In genomic region chr1:99537886-99538617, GRCh38 we compare ENCODE assay signal across 21 cellular contexts.
"Had no signal": no experiment of that assay in that cellular context is flagged by ENCODE, and none has a peak within 500 bp of the region (broad histone marks: within the 10 kb centered on the region; RNA-seq: fewer than 3 reads in every experiment).

No MANE protein-coding gene starts in this region.

- H3K36me3 Mint-ChIP-seq: activated CD8-positive, alpha-beta memory T cell treated with anti-CD3 and anti-CD28 coated beads, Interleukin-2, amount 10 ng/mL, durations not matched to agents 7 days and 5 days; activated naive CD4-positive, alpha-beta T cell treated with anti-CD3 and anti-CD28 coated beads, Interleukin-2, amount 50 U/mL, for 72 hours; naive thymus-derived CD8-positive, alpha-beta T cell had no signal

- H3K4me3 ChIP-seq: esophagus muscularis mucosa, pancreas, prostate gland, tibial nerve had no signal

- ATAC-seq: activated CD8-positive, alpha-beta memory T cell treated with anti-CD3 and anti-CD28 coated beads, Interleukin-2, amount 10 ng/mL, durations not matched to agents 7 days and 5 days; activated CD8-positive, alpha-beta T cell treated with anti-CD3 and anti-CD28 coated beads, Interleukin-2, amount 10 ng/mL, durations not matched to agents 7 days and 5 days; activated naive CD4-positive, alpha-beta T cell treated with anti-CD3 and anti-CD28 coated beads, Interleukin-2, amount 50 U/mL, for 72 hours; naive thymus-derived CD8-positive, alpha-beta T cell; pancreas had no signal

- H3K9me3 Mint-ChIP-seq: activated B cell treated with CpG ODN at 0.5 μM for 24 hours; activated T-helper 2 cell treated with anti-CD3 and anti-CD28 coated beads, Interferon-gamma antibody, Interleukin-2, Interleukin-4, amounts not matched to agents 10 μg/mL and 5 μg/mL and 100 μg/mL, durations not matched to agents 14 hours and 24 hours and 36 hours; central memory CD8-positive, alpha-beta T cell; naive thymus-derived CD8-positive, alpha-beta T cell; neural crest cell had no signal

- H3K27me3 ChIP-seq: esophagus muscularis mucosa, pancreas, tibial nerve had no signal

- H3K4me1 ChIP-seq: pancreas, prostate gland had no signal

- H3K27ac Mint-ChIP-seq: activated B cell treated with CpG ODN at 0.5 μM for 24 hours; activated CD8-positive, alpha-beta memory T cell treated with anti-CD3 and anti-CD28 coated beads, Interleukin-2, amount 10 ng/mL, durations not matched to agents 7 days and 5 days; activated CD8-positive, alpha-beta T cell treated with anti-CD3 and anti-CD28 coated beads, Interleukin-2, amount 10 ng/mL, durations not matched to agents 7 days and 5 days; activated naive CD4-positive, alpha-beta T cell treated with anti-CD3 and anti-CD28 coated beads, Interleukin-2, amount 50 U/mL, for 72 hours; activated T-helper 2 cell treated with anti-CD3 and anti-CD28 coated beads, Interferon-gamma antibody, Interleukin-2, Interleukin-4, amounts not matched to agents 10 μg/mL and 5 μg/mL and 100 μg/mL, durations not matched to agents 14 hours and 24 hours and 36 hours; naive thymus-derived CD8-positive, alpha-beta T cell had no signal

- H3K27ac ChIP-seq: esophagus muscularis mucosa, pancreas, prostate gland had no signal

- H3K4me3 Mint-ChIP-seq: activated B cell treated with CpG ODN at 0.5 μM for 24 hours; activated CD8-positive, alpha-beta memory T cell treated with anti-CD3 and anti-CD28 coated beads, Interleukin-2, amount 10 ng/mL, durations not matched to agents 7 days and 5 days; activated CD8-positive, alpha-beta T cell treated with anti-CD3 and anti-CD28 coated beads, Interleukin-2, amount 10 ng/mL, durations not matched to agents 7 days and 5 days; central memory CD8-positive, alpha-beta T cell; naive thymus-derived CD8-positive, alpha-beta T cell; neural crest cell had no signal

- H3K4me1 Mint-ChIP-seq: activated B cell treated with CpG ODN at 0.5 μM for 24 hours; activated CD8-positive, alpha-beta memory T cell treated with anti-CD3 and anti-CD28 coated beads, Interleukin-2, amount 10 ng/mL, durations not matched to agents 7 days and 5 days; central memory CD8-positive, alpha-beta T cell; naive thymus-derived CD8-positive, alpha-beta T cell had no signal

- H3K9me3 ChIP-seq: esophagus muscularis mucosa, pancreas, prostate gland, tibial nerve had no signal

- H3K36me3 ChIP-seq: esophagus muscularis mucosa, pancreas, prostate gland, tibial nerve had no signal

- H3K27me3 Mint-ChIP-seq: activated B cell treated with CpG ODN at 0.5 μM for 24 hours; central memory CD8-positive, alpha-beta T cell had no signal

- DNase-seq: activated B cell treated with CpG ODN at 0.5 μM for 24 hours; activated CD8-positive, alpha-beta memory T cell treated with anti-CD3 and anti-CD28 coated beads, Interleukin-2, amount 10 ng/mL, durations not matched to agents 7 days and 5 days; activated CD8-positive, alpha-beta T cell treated with anti-CD3 and anti-CD28 coated beads, Interleukin-2, amount 10 ng/mL, durations not matched to agents 7 days and 5 days; activated T-cell treated with anti-CD3 and anti-CD28 coated beads, Interleukin-2, amount 50 U/mL, for 48 hours; dermis blood vessel endothelial cell; effector CD4-positive, alpha-beta T cell; foreskin melanocyte; midbrain; naive thymus-derived CD8-positive, alpha-beta T cell; nucleus accumbens; pancreas; stimulated activated CD4-positive, alpha-beta T cell treated with anti-CD3 and anti-CD28 coated beads, Interleukin-2, amount 100 ng/mL, for 48 hours; stimulated activated naive CD4-positive, alpha-beta T cell treated with Interleukin-2 at 50 U/mL for 16 hours; T-helper 2 cell had no signal
